ENCODE assay signal across 28 cellular contexts in genomic region chr10:130206216-130206737, GRCh38.
"Had no signal": no experiment of that assay in that cellular context is flagged by ENCODE, and none has a peak within 500 bp of the region (broad histone marks: within the 10 kb centered on the region; RNA-seq: fewer than 3 reads in every experiment).

No MANE protein-coding gene starts in this region.

- H3K27me3 ChIP-seq: adrenal gland, ascending aorta, cardiac muscle cell, neutrophil, ovary, vagina had no signal

- DNase-seq: activated CD4-positive, alpha-beta T cell treated with anti-CD3 and anti-CD28 coated beads for 36 hours; activated CD4-positive, alpha-beta T cell treated with anti-CD3 and anti-CD28 coated beads, Interleukin-2, amount 50 U/mL, for 4 hours; activated CD4-positive, CD25-positive, alpha-beta regulatory T cell; activated effector memory CD4-positive, alpha-beta T cell treated with anti-CD3 and anti-CD28 coated beads, Interleukin-2, amount 50 U/mL, for 16 hours; activated naive CD4-positive, alpha-beta T cell treated with anti-CD3 and anti-CD28 coated beads for 36 hours; activated naive CD8-positive, alpha-beta T cell treated with anti-CD3 and anti-CD28 coated beads for 36 hours; activated T-cell treated with anti-CD3 and anti-CD28 coated beads for 4 hours; adrenal gland; cortex of kidney; effector memory CD8-positive, alpha-beta T cell; erythroblast; head of caudate nucleus; immature natural killer cell; mucosa of descending colon; ovary; stimulated activated CD4-positive, alpha-beta T cell treated with anti-CD3 and anti-CD28 coated beads, Interleukin-1b, Interleukin-23, amount 100 ng/mL, for 48 hours; stimulated activated CD4-positive, alpha-beta T cell treated with anti-CD3 and anti-CD28 coated beads, Interleukin-4, amount 100 ng/mL, for 4 hours; stimulated activated CD8-positive, alpha-beta memory T cell treated with anti-CD3 and anti-CD28 coated beads, Interleukin-4, amount 100 ng/mL, for 48 hours; stimulated activated naive CD8-positive, alpha-beta T cell treated with anti-CD3 and anti-CD28 coated beads, Interleukin-15, amount 100 ng/mL, for 72 hours; substantia nigra; T-helper 1 cell had no signal

- H3K36me3 ChIP-seq: adrenal gland, ascending aorta, cardiac muscle cell, neutrophil, ovary, prostate gland, vagina had no signal

- ATAC-seq: activated CD4-positive, alpha-beta T cell treated with anti-CD3 and anti-CD28 coated beads for 36 hours; effector memory CD8-positive, alpha-beta T cell; mucosa of descending colon; stimulated activated memory B cell treated with anti-CD40 and anti-IgM and Interleukin-4, amounts not matched to agents 10 μg/mL and 1 μg/mL and 100 μg/mL, for 72 hours; stimulated activated naive CD8-positive, alpha-beta T cell treated with anti-CD3 and anti-CD28 coated beads, Interleukin-15, amount 100 ng/mL, for 72 hours had no signal

- H3K4me3 ChIP-seq: adrenal gland, ascending aorta, cardiac muscle cell, mucosa of descending colon, ovary, prostate gland, smooth muscle cell, vagina had no signal

- H3K9me3 ChIP-seq: adrenal gland, ascending aorta, mucosa of descending colon, neutrophil, ovary, prostate gland, vagina had no signal

- H3K27ac ChIP-seq: adrenal gland, ascending aorta, cardiac muscle cell, neutrophil, ovary, prostate gland, vagina had no signal

- H3K4me1 ChIP-seq: adrenal gland, ascending aorta, prostate gland, vagina had no signal

- H3K4me2 ChIP-seq: smooth muscle cell had no signal
